Comparison of ENCODE assay signal across 20 cellular contexts in the genomic region with DNA sequence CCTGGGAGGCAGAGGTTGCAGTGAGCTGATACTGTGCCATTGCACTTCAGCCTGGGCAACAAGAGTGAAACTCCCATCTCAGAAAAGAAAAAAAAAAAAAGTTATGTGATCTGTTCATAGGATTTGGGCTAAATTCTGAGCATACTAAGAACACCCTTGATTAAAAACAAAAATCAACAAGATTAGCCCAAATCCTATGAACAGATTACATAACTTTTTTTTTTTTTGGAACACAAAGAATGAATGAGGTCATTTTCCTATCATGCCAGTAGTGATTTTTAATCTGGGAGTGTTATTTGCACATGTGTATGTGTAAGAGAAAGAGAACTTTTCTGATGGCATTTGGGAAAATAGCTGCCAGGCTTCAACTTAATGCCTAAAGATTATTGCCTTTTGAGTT.
"Had no signal": no experiment of that assay in that cellular context is flagged by ENCODE, and none has a peak within 500 bp of the region (broad histone marks: within the 10 kb centered on the region; RNA-seq: fewer than 3 reads in every experiment).

No MANE protein-coding gene starts in this region.

- ATAC-seq: activated T-cell treated with anti-CD3 and anti-CD28 coated beads, Interleukin-2, amount 50 U/mL, for 72 hours; T-cell had no signal

- H3K27ac ChIP-seq: SK-N-MC, VCaP had no signal

- DNase-seq: activated CD4-positive, alpha-beta memory T cell treated with anti-CD3 and anti-CD28 coated beads for 36 hours; activated CD4-positive, alpha-beta T cell treated with anti-CD3 and anti-CD28 coated beads, Interleukin-2, amount 10 ng/mL, durations not matched to agents 7 days and 5 days; activated CD4-positive, CD25-positive, alpha-beta regulatory T cell; activated CD8-positive, alpha-beta memory T cell treated with anti-CD3 and anti-CD28 coated beads, Interleukin-2, amount 50 U/mL, for 4 hours; activated gamma-delta T cell treated with Interleukin-2 at 50 U/mL for 16 hours; activated naive CD4-positive, alpha-beta T cell treated with anti-CD3 and anti-CD28 coated beads, Interleukin-2, amount 10 ng/mL, durations not matched to agents 7 days and 5 days; activated naive CD8-positive, alpha-beta T cell treated with anti-CD3 and anti-CD28 coated beads for 36 hours; activated T-cell treated with anti-CD3 and anti-CD28 coated beads, Interleukin-2, amount 50 U/mL, for 72 hours; Kasumi-1; NCI-H1105 treated with DMSO at 0.1 percent for 48 hours; NCI-H1436 treated with DMSO at 0.1 percent for 48 hours; NCI-H187; NCI-H2081; NCI-H446; NCI-H524; T-cell; T-helper 2 cell; T1000 had no signal

- H3K4me3 ChIP-seq: SK-N-MC had no signal
